In the genomic region with DNA sequence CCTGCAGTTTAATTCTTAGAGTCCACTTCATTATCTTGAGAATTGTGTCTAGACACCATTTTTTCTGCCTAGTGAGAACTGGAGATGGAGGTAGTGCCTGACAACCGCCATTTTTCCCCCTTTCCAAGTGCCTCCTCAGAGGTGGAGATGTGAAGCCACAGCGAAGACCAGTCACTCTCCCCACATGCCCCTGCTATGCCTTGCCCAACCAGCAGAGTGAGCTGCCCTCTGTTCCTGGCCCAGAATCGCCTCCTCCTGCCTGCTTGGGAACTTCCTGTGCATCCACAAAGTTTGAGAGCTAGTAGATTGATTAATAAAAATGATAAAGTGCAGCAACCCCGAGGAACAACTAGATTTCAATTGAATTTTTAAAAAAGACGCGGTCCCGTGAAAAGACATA, we compare ENCODE assay signal across 8 cellular contexts.
A peak's percentile ranks its signal among the peaks of the same experiment; 100 is the strongest.
DNase-seq lines count a peak whose midpoint lies in the region; ATAC-seq and TF ChIP-seq lines count a peak whose summit lies in the region.

No MANE protein-coding gene starts in this region.

- intact Hi-C loops in Right ventricle myocardium superior (cut with DNase I), result no loop called here

- H3K9me3 Mint-ChIP-seq in endothelial cell (ENCODE audit: unreplicated experiment), result no peaks in the 10 kb centered on the region
- H3K9me3 Mint-ChIP-seq in activated T-helper 17 cell treated with anti-CD3 and anti-CD28 coated beads, Interleukin-2, amount 50 U/mL, for 72 hours, result no peaks in the 10 kb centered on the region

- H3K27me3 ChIP-seq in right atrium auricular region, result no peaks in the 10 kb centered on the region

- H3K4me1 Mint-ChIP-seq in endothelial cell (ENCODE audit: unreplicated experiment), result no peaks in the 10 kb centered on the region
- no peaks in the 10 kb centered on the region for H3K4me1 Mint-ChIP-seq in activated T-helper 17 cell treated with anti-CD3 and anti-CD28 coated beads, Interleukin-2, amount 50 U/mL, for 72 hours

- H3K4me3 ChIP-seq in right atrium auricular region, result no peak overlapping the region

- peaks cover 2% of the 10 kb centered on the region for H3K27me3 Mint-ChIP-seq in endothelial cell (ENCODE audit: unreplicated experiment)
- H3K27me3 Mint-ChIP-seq in activated T-helper 17 cell treated with anti-CD3 and anti-CD28 coated beads, Interleukin-2, amount 50 U/mL, for 72 hours, result peaks cover 16% of the 10 kb centered on the region

- no peaks in the 10 kb centered on the region for H3K4me1 ChIP-seq in right atrium auricular region

- H3K36me3 Mint-ChIP-seq in endothelial cell (ENCODE audit: low read depth, unreplicated experiment), result no peaks in the 10 kb centered on the region
- H3K36me3 Mint-ChIP-seq in activated T-helper 17 cell treated with anti-CD3 and anti-CD28 coated beads, Interleukin-2, amount 50 U/mL, for 72 hours (ENCODE audit: low read depth), result no peaks in the 10 kb centered on the region

- H3K27ac Mint-ChIP-seq in endothelial cell (ENCODE audit: unreplicated experiment), result no peak overlapping the region
- H3K27ac Mint-ChIP-seq in activated T-helper 17 cell treated with anti-CD3 and anti-CD28 coated beads, Interleukin-2, amount 50 U/mL, for 72 hours, result no peak overlapping the region

- H3K4me3 Mint-ChIP-seq in endothelial cell (ENCODE audit: unreplicated experiment), result no peak overlapping the region
- no peak overlapping the region for H3K4me3 Mint-ChIP-seq in activated T-helper 17 cell treated with anti-CD3 and anti-CD28 coated beads, Interleukin-2, amount 50 U/mL, for 72 hours

- no peaks in the 10 kb centered on the region for H3K36me3 ChIP-seq in right atrium auricular region

- peak; percentile 69 for ATAC-seq in Right ventricle myocardium superior (ENCODE audit: poor library complexity)
- ATAC-seq in activated T-helper 17 cell treated with anti-CD3 and anti-CD28 coated beads, Interleukin-2, amount 50 U/mL, for 72 hours (replicated peaks), result no peak
- ATAC-seq in GM19351 (IDR thresholded peaks at IDR 0.05; ENCODE audit: unreplicated experiment), result no peak

- H3K27ac ChIP-seq in right atrium auricular region, result no peak overlapping the region

- H3K9me3 ChIP-seq in right atrium auricular region, result no peaks in the 10 kb centered on the region

- TF ChIP-seq CTCF in right atrium auricular region (IDR thresholded peaks at IDR 0.05) (peak in 1 of 2 donors; percentile 57), endothelial cell (IDR thresholded peaks at IDR 0.05; ENCODE audit: unreplicated experiment) (peak; percentile 70)

- no peak for DNase-seq in Right ventricle myocardium superior
- DNase-seq in right atrium auricular region (ENCODE audit: low spot score), result no peak
- DNase-seq in NAMALWA (ENCODE audit: low spot score), result peak; percentile 45
- peak; percentile 63 for DNase-seq in endothelial cell (ENCODE audit: low spot score)
- peak; percentile 41 for DNase-seq in stimulated activated CD8-positive, alpha-beta memory T cell treated with anti-CD3 and anti-CD28 coated beads, Interleukin-4, amount 100 ng/mL, for 48 hours
- no peak for DNase-seq in globus pallidus (ENCODE audit: low spot score)

Comparison
In these comparisons a context has a peak if more than half of its experiments do, and no peak if none do; other contexts are left out.
1. DNase-seq: peak in NAMALWA (single experiment), endothelial cell (single experiment) and stimulated activated CD8-positive, alpha-beta memory T cell treated with anti-CD3 and anti-CD28 coated beads, Interleukin-4, amount 100 ng/mL, for 48 hours (single experiment); none in Right ventricle myocardium superior (single experiment), right atrium auricular region (single experiment) and globus pallidus (single experiment).